Comparison of ENCODE assay signal across 23 cellular contexts in the genomic region with DNA sequence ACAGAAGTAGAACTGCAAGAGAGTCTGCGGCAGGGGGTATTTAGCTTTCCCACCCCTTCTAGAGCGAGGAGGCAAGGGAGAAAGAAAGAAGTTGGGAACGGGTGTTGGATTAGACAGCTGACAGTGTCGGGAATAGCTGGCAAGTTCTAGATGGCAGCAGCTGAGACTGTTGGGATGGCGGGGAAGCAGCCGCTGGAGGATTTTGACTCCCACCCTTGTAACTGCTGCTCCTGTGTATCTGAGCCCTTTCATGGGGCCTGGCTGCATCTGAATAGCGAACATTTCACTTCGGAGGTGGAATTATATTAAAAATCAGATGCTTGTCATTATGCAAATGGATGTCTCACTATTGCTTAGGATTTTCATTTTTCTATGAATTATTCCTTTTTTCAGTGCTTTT. TPM values are rescaled to one million over a fixed set of nuclear protein-coding genes. Genes with fewer than 3 reads are reported as not detected.
"Had no signal": no experiment of that assay in that cellular context is flagged by ENCODE, and none has a peak within 500 bp of the region (broad histone marks: within the 10 kb centered on the region; RNA-seq: fewer than 3 reads in every experiment).

No MANE protein-coding gene starts in this region.

- H3K27ac ChIP-seq: RWPE1, SJCRH30 had no signal

- ATAC-seq: HepG2, Panc1, PC-3, SK-N-SH treated with all-trans-retinoic acid at 6 μM for 48 hours had no signal

- H3K9me3 ChIP-seq: MG63, SJCRH30 had no signal

- DNase-seq: IMR-90, Karpas-422, KG1, MG63, NCI-H1092, NCI-H1105 treated with DMSO at 0.1 percent for 48 hours, NCI-H1417 treated with DMSO at 0.1 percent for 48 hours, NCI-H146, NCI-H1694 treated with DMSO at 0.1 percent for 48 hours, NCI-H1930, NCI-H2081, NCI-H2107, NCI-H2227 treated with DMSO at 0.1 percent for 48 hours, NCI-H524, NCI-H69, NCI-H774, PC-3, SHP77 treated with DMSO at 0.1 percent for 48 hours had no signal

- H3K36me3 ChIP-seq: MG63, SJCRH30 had no signal

- H3K4me1 ChIP-seq: SJCRH30 had no signal

- H3K27me3 ChIP-seq: MG63, SJCRH30 had no signal

- H3K4me3 ChIP-seq: MG63, SJCRH30 had no signal

RNA-seq across cellular contexts. Expression of a gene that starts 16.3 kb away (rescaled TPM):
- total RNA-seq: PC-3 had no signal
- polyA plus RNA-seq: HepG2 had no signal
